Comparison of ENCODE assay signal across 8 cellular contexts in genomic region chr4:176277162-176277904, GRCh38. TPM values are rescaled to one million over a fixed set of nuclear protein-coding genes. Genes with fewer than 3 reads are reported as not detected.
DNase-seq lines count a peak whose midpoint lies in the region; ATAC-seq, FAIRE-seq and TF ChIP-seq lines count a peak whose summit lies in the region.

No MANE protein-coding gene starts in this region.

- H3K27me3 Mint-ChIP-seq in activated CD8-positive, alpha-beta T cell treated with anti-CD3 and anti-CD28 coated beads for 36 hours: peaks cover 21% of the 10 kb centered on the region
- peaks cover 6% of the 10 kb centered on the region for H3K27me3 Mint-ChIP-seq in activated CD8-positive, alpha-beta T cell treated with anti-CD3 and anti-CD28 coated beads, Interleukin-2, amount 10 ng/mL, durations not matched to agents 7 days and 5 days (ENCODE audit: low read depth)

- no peaks in the 10 kb centered on the region for H3K79me2 ChIP-seq in endothelial cell of umbilical vein (ENCODE audit: control insufficient read depth, insufficient read depth, low read length)

- dilution Hi-C loops in endothelial cell of umbilical vein (cut with MboI; ENCODE audit: extremely low pct_ligation_motif_present, low sequenced_read_pairs): no loop called here

- peak; percentile 44 for DNase-seq in activated CD8-positive, alpha-beta T cell treated with anti-CD3 and anti-CD28 coated beads for 36 hours
- no peak for DNase-seq in activated CD8-positive, alpha-beta T cell treated with anti-CD3 and anti-CD28 coated beads, Interleukin-2, amount 10 ng/mL, durations not matched to agents 7 days and 5 days
- DNase-seq in H4 (ENCODE audit: low spot score): peak; percentile 50
- peak; percentile 67 for DNase-seq in M059J (ENCODE audit: low read depth)
- DNase-seq in endothelial cell of umbilical vein (ENCODE audit: low read depth, low spot score): peak; percentile 44
- peak; percentile 34 for DNase-seq in midbrain (lab: John Stamatoyannopoulos, UW)
- no peak for DNase-seq in upper lobe of right lung

- H3K4me3 Mint-ChIP-seq in activated CD8-positive, alpha-beta T cell treated with anti-CD3 and anti-CD28 coated beads for 36 hours: no peak overlapping the region
- H3K4me3 Mint-ChIP-seq in activated CD8-positive, alpha-beta T cell treated with anti-CD3 and anti-CD28 coated beads, Interleukin-2, amount 10 ng/mL, durations not matched to agents 7 days and 5 days: no peak overlapping the region

- H3K4me3 ChIP-seq in endothelial cell of umbilical vein (replicated peaks in 1 of 3; ENCODE audit: insufficient read depth in 1 of 3, low read depth in 1 of 3, low read length in 3 of 3) (no peak overlapping the region), upper lobe of right lung (no peak overlapping the region)

- no TSS peak for BruUV-seq in endothelial cell of umbilical vein (replicated peaks; lab: Mats Ljungman, UMichigan)

- H3K9ac ChIP-seq in endothelial cell of umbilical vein (replicated peaks; ENCODE audit: extremely low read depth, insufficient read depth, low read length): no peak overlapping the region

- H3K9me3 ChIP-seq in endothelial cell of umbilical vein (replicated peaks; ENCODE audit: control insufficient read depth, insufficient read depth, low read length) (no peaks in the 10 kb centered on the region), upper lobe of right lung (no peaks in the 10 kb centered on the region)

- H3K4me1 Mint-ChIP-seq in activated CD8-positive, alpha-beta T cell treated with anti-CD3 and anti-CD28 coated beads for 36 hours (ENCODE audit: low read depth): no peaks in the 10 kb centered on the region
- no peaks in the 10 kb centered on the region for H3K4me1 Mint-ChIP-seq in activated CD8-positive, alpha-beta T cell treated with anti-CD3 and anti-CD28 coated beads, Interleukin-2, amount 10 ng/mL, durations not matched to agents 7 days and 5 days (ENCODE audit: low read depth)

- H2AFZ ChIP-seq in endothelial cell of umbilical vein (ENCODE audit: low read depth, low read length): no peak overlapping the region

- H4K20me1 ChIP-seq in endothelial cell of umbilical vein (replicated peaks; ENCODE audit: control insufficient read depth, extremely low read depth, insufficient read depth, low read length): no peaks in the 10 kb centered on the region

- TF ChIP-seq POLR2A in endothelial cell of umbilical vein (IDR thresholded peaks at IDR 0.05; ENCODE audit: low read depth, low read length): no peak

- H3K27me3 ChIP-seq in endothelial cell of umbilical vein (ENCODE audit: control insufficient read depth in 2 of 2, insufficient read depth in 2 of 2, low read length in 2 of 2) (peaks cover 0 to 2% of the 10 kb centered on the region in 2 experiments), upper lobe of right lung (no peaks in the 10 kb centered on the region)

- H3K4me1 ChIP-seq in endothelial cell of umbilical vein (ENCODE audit: control insufficient read depth, extremely low read depth, insufficient read depth, low read length) (no peaks in the 10 kb centered on the region), upper lobe of right lung (no peaks in the 10 kb centered on the region)

- no peak overlapping the region for H3K4me2 ChIP-seq in endothelial cell of umbilical vein (ENCODE audit: insufficient read depth, low read length)

- POLR2A ChIA-PET in activated CD8-positive, alpha-beta T cell treated with anti-CD3 and anti-CD28 coated beads for 36 hours (lab: Charles Lee): no interaction called here
- POLR2A ChIA-PET in activated CD8-positive, alpha-beta T cell treated with anti-CD3 and anti-CD28 coated beads, Interleukin-2, amount 10 ng/mL, durations not matched to agents 7 days and 5 days (lab: Charles Lee): no interaction called here
- POLR2A ChIA-PET in endothelial cell of umbilical vein (lab: Charles Lee): no interaction called here

- H3K9me1 ChIP-seq in endothelial cell of umbilical vein (replicated peaks; ENCODE audit: control insufficient read depth, extremely low read depth, insufficient read depth, low read length): no peaks in the 10 kb centered on the region

- CTCF ChIA-PET in activated CD8-positive, alpha-beta T cell treated with anti-CD3 and anti-CD28 coated beads for 36 hours (lab: Charles Lee): interaction anchor here (1.1 kb wide), 1 partner anchor 127 kb away, joined by 5 read pairs; no protein-coding TSS in a partner anchor
- CTCF ChIA-PET in activated CD8-positive, alpha-beta T cell treated with anti-CD3 and anti-CD28 coated beads, Interleukin-2, amount 10 ng/mL, durations not matched to agents 7 days and 5 days (lab: Charles Lee): no interaction called here
- CTCF ChIA-PET in endothelial cell of umbilical vein (lab: Charles Lee): interaction anchor here (0.6 to 1.9 kb wide), 14 partner anchors 9 to 1193 kb away, joined by 3 to 27 read pairs (median 4); no protein-coding TSS in a partner anchor

- H3K36me3 ChIP-seq in endothelial cell of umbilical vein (ENCODE audit: control insufficient read depth in 2 of 2, extremely low read depth in 1 of 2, insufficient read depth in 2 of 2, low read length in 2 of 2) (no peaks in the 10 kb centered on the region), upper lobe of right lung (no peaks in the 10 kb centered on the region)

- H3K27ac ChIP-seq in endothelial cell of umbilical vein (ENCODE audit: insufficient read depth, low read depth, low read length): no peak overlapping the region
- no peak overlapping the region for H3K27ac ChIP-seq in upper lobe of right lung

- TF ChIP-seq CTCF in activated CD8-positive, alpha-beta T cell treated with anti-CD3 and anti-CD28 coated beads for 36 hours (IDR thresholded peaks at IDR 0.05): no peak
- peak in 1 of 2 donors; percentile 53 for TF ChIP-seq CTCF in endothelial cell of umbilical vein (IDR thresholded peaks at IDR 0.05; ENCODE audit: extremely low read depth in 1 of 2, insufficient read depth in 1 of 2, low read depth in 1 of 2, low read length in 2 of 2)
- TF ChIP-seq CTCF in upper lobe of right lung (IDR thresholded peaks at IDR 0.05): peak; percentile 41

- H3K9me3 Mint-ChIP-seq in activated CD8-positive, alpha-beta T cell treated with anti-CD3 and anti-CD28 coated beads for 36 hours: no peaks in the 10 kb centered on the region
- no peaks in the 10 kb centered on the region for H3K9me3 Mint-ChIP-seq in activated CD8-positive, alpha-beta T cell treated with anti-CD3 and anti-CD28 coated beads, Interleukin-2, amount 10 ng/mL, durations not matched to agents 7 days and 5 days (ENCODE audit: insufficient read depth)

- H3K36me3 Mint-ChIP-seq in activated CD8-positive, alpha-beta T cell treated with anti-CD3 and anti-CD28 coated beads for 36 hours (ENCODE audit: low read depth): peaks cover 2% of the 10 kb centered on the region
- H3K36me3 Mint-ChIP-seq in activated CD8-positive, alpha-beta T cell treated with anti-CD3 and anti-CD28 coated beads, Interleukin-2, amount 10 ng/mL, durations not matched to agents 7 days and 5 days (ENCODE audit: low read depth): no peaks in the 10 kb centered on the region

- peak; percentile 47 for ATAC-seq in activated CD8-positive, alpha-beta T cell treated with anti-CD3 and anti-CD28 coated beads for 36 hours
- ATAC-seq in activated CD8-positive, alpha-beta T cell treated with anti-CD3 and anti-CD28 coated beads, Interleukin-2, amount 10 ng/mL, durations not matched to agents 7 days and 5 days: no peak
- ATAC-seq in SK-N-SH treated with all-trans-retinoic acid at 6 μM for 48 hours (peak; percentile 95), upper lobe of right lung (peak; percentile 79)

- intact Hi-C loops in activated CD8-positive, alpha-beta T cell treated with anti-CD3 and anti-CD28 coated beads for 36 hours (cut with micrococcal nuclease): no loop called here
- intact Hi-C loops in endothelial cell of umbilical vein (cut with micrococcal nuclease): loop anchor here (2.0 to 5.0 kb wide), 2 partner anchors 125 to 331 kb away; no protein-coding TSS in a partner anchor
- intact Hi-C loops in upper lobe of right lung (cut with DNase I): no loop called here

- no peak overlapping the region for H3K27ac Mint-ChIP-seq in activated CD8-positive, alpha-beta T cell treated with anti-CD3 and anti-CD28 coated beads for 36 hours
- H3K27ac Mint-ChIP-seq in activated CD8-positive, alpha-beta T cell treated with anti-CD3 and anti-CD28 coated beads, Interleukin-2, amount 10 ng/mL, durations not matched to agents 7 days and 5 days: no peak overlapping the region

- FAIRE-seq in endothelial cell of umbilical vein (lab: Jason Lieb, UNC): no peak

RNA-seq across cellular contexts. Expression of gene ASB5, which starts 8.3 kb away (rescaled TPM):
- not detected for total RNA-seq in activated CD8-positive, alpha-beta T cell treated with anti-CD3 and anti-CD28 coated beads for 36 hours
- not detected for total RNA-seq in activated CD8-positive, alpha-beta T cell treated with anti-CD3 and anti-CD28 coated beads, Interleukin-2, amount 10 ng/mL, durations not matched to agents 7 days and 5 days
- 0.10 and 0.37 TPM in 2 replicates for total RNA-seq in H4 (2014; rRNA removed; shearing (Covaris generic))
- total RNA-seq in M059J (2014; rRNA removed; shearing (Covaris generic)): 0.57 TPM in 1 of 2 replicates, not detected in the other
- total RNA-seq in endothelial cell of umbilical vein (not detected in 2 replicates), upper lobe of right lung (not detected)
- polyA plus RNA-seq in endothelial cell of umbilical vein: not detected in 2 replicates
- not detected in 2 replicates for polyA plus RNA-seq in endothelial cell of umbilical vein (2011; cell fraction: cytosol; rRNA removed)
- polyA plus RNA-seq in endothelial cell of umbilical vein (2011; cell fraction: nucleus; rRNA removed): 0.04 TPM in 1 of 2 replicates, not detected in the other
- not detected in 2 replicates for polyA plus RNA-seq in endothelial cell of umbilical vein (2012)
- not detected in 2 replicates for polyA minus RNA-seq in endothelial cell of umbilical vein
- polyA minus RNA-seq in endothelial cell of umbilical vein (2011; cell fraction: cytosol; rRNA and poly(A)+ RNA removed): not detected
- not detected in 2 replicates for polyA minus RNA-seq in endothelial cell of umbilical vein (2011; cell fraction: nucleus; rRNA and poly(A)+ RNA removed)

RNA-seq across cellular contexts. Expression of gene SPCS3, which starts 42.4 kb away (rescaled TPM):
- total RNA-seq in activated CD8-positive, alpha-beta T cell treated with anti-CD3 and anti-CD28 coated beads for 36 hours: 100 to 1,000 TPM; 153 to 155 TPM
- total RNA-seq in activated CD8-positive, alpha-beta T cell treated with anti-CD3 and anti-CD28 coated beads, Interleukin-2, amount 10 ng/mL, durations not matched to agents 7 days and 5 days: 100 to 1,000 TPM; 178 to 200 TPM
- total RNA-seq in H4 (2014; rRNA removed; shearing (Covaris generic)): 51.5 and 59.6 TPM in 2 replicates
- 55.2 and 67.2 TPM in 2 replicates for total RNA-seq in M059J (2014; rRNA removed; shearing (Covaris generic))
- total RNA-seq in endothelial cell of umbilical vein: 179 and 183 TPM in 2 replicates
- 25.4 and 36.4 TPM in 2 replicates for polyA plus RNA-seq in endothelial cell of umbilical vein
- polyA plus RNA-seq in endothelial cell of umbilical vein (2011; cell fraction: cytosol; rRNA removed): 31.0 and 36.5 TPM in 2 replicates
- polyA plus RNA-seq in endothelial cell of umbilical vein (2011; cell fraction: nucleus; rRNA removed): 49.4 and 73.0 TPM in 2 replicates
- 71.9 and 75.1 TPM in 2 replicates for polyA plus RNA-seq in endothelial cell of umbilical vein (2012)
- 37.2 and 49.0 TPM in 2 replicates for polyA minus RNA-seq in endothelial cell of umbilical vein
- polyA minus RNA-seq in endothelial cell of umbilical vein (2011; cell fraction: cytosol; rRNA and poly(A)+ RNA removed): 31.7 TPM
- polyA minus RNA-seq in endothelial cell of umbilical vein (2011; cell fraction: nucleus; rRNA and poly(A)+ RNA removed): 131 and 158 TPM in 2 replicates
- 151 TPM for total RNA-seq in upper lobe of right lung

Comparison
In these comparisons a context has a peak if more than half of its experiments do, and no peak if none do; other contexts are left out.
1. DNase-seq: peak in activated CD8-positive, alpha-beta T cell treated with anti-CD3 and anti-CD28 coated beads for 36 hours (single experiment), H4 (single experiment), M059J (single experiment), endothelial cell of umbilical vein (single experiment) and midbrain (single experiment); none in activated CD8-positive, alpha-beta T cell treated with anti-CD3 and anti-CD28 coated beads, Interleukin-2, amount 10 ng/mL, durations not matched to agents 7 days and 5 days (single experiment) and upper lobe of right lung (single experiment).